ENCODE assay signal across 23 cellular contexts in the genomic region with DNA sequence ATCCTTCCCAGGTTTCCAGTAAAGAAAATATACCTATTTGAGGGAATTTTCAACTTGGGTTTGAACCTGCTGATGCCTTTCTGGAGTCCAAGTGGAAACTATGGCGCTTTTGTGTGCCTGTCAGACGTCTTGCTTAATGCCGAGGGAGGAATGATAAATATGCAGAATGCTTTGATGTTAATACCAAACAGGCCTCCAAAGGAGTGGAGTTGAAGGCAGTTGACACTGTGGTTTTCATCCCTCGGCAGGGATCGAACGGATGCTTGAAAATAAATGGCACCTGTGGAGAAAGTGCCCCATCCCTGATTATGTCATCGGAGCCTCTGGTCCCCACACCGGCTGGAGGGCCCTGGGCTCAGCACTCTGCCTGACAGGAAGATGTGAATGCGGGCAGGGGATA.
DNase-seq lines count a peak whose midpoint lies in the region; ATAC-seq, FAIRE-seq and TF ChIP-seq lines count a peak whose summit lies in the region.
"Had no signal": no experiment of that assay in that cellular context is flagged by ENCODE, and none has a peak within 500 bp of the region (broad histone marks: within the 10 kb centered on the region; RNA-seq: fewer than 3 reads in every experiment).

No MANE protein-coding gene starts in this region.

- H2AK5ac ChIP-seq in mesendoderm (ENCODE audit: low read length), result no peak overlapping the region

- TF ChIP-seq EP300 in HepG2 (IDR thresholded peaks at IDR 0.05; ENCODE audit: low read depth in 2 of 2, low read length in 2 of 2), result no peak
- no peak for TF ChIP-seq EP300 in HepG2 (CRISPR knock-in tag; IDR thresholded peaks at IDR 0.05; ENCODE audit: borderline replicate concordance)

- TF ChIP-seq CTCF in HepG2 (CRISPR knock-in tag; IDR thresholded peaks at IDR 0.05), result no peak
- no peak for TF ChIP-seq CTCF in right lobe of liver (IDR thresholded peaks at IDR 0.05)
- TF ChIP-seq CTCF in GM13977 (IDR thresholded peaks at IDR 0.05; ENCODE audit: extremely low read depth, insufficient read depth, missing control alignments), result no peak

- H3K27ac ChIP-seq in HepG2 (ENCODE audit: extremely low read length, insufficient read depth, low read length), result no peak overlapping the region
- no peak overlapping the region for H3K27ac ChIP-seq in right lobe of liver
- H3K27ac ChIP-seq in mesendoderm (ENCODE audit: low read depth, low read length), result no peak overlapping the region
- H3K27ac ChIP-seq: PC-9, SK-N-MC had no signal

- H3K4me1 ChIP-seq in HepG2 (ENCODE audit: insufficient read depth, low read length), result no peaks in the 10 kb centered on the region
- no peaks in the 10 kb centered on the region for H3K4me1 ChIP-seq in right lobe of liver
- H3K4me1 ChIP-seq in mesendoderm (ENCODE audit: control insufficient read depth, low read depth, low read length), result peaks cover 3% of the 10 kb centered on the region

- H3K56ac ChIP-seq in mesendoderm (ENCODE audit: low read length), result no peak overlapping the region

- H3K4me3 ChIP-seq in HepG2 (replicated peaks in 1 of 3; ENCODE audit: insufficient read depth in 1 of 3, low read depth in 2 of 3, low read length in 3 of 3) (no peak overlapping the region), right lobe of liver (no peak overlapping the region), mesendoderm (ENCODE audit: low read length) (no peak overlapping the region)
- H3K4me3 ChIP-seq: GM12878, K562, PC-9, SK-N-MC had no signal

- TF ChIP-seq RAD21 in HepG2 (CRISPR knock-in tag; IDR thresholded peaks at IDR 0.05), result no peak

- H3K36me3 ChIP-seq in HepG2 (replicated peaks in 1 of 2; ENCODE audit: control insufficient read depth in 1 of 2, insufficient read depth in 2 of 2, low read length in 2 of 2) (no peaks in the 10 kb centered on the region), right lobe of liver (no peaks in the 10 kb centered on the region), mesendoderm (ENCODE audit: control insufficient read depth, insufficient read depth, low read length) (no peaks in the 10 kb centered on the region)

- no peak overlapping the region for H4K8ac ChIP-seq in mesendoderm (ENCODE audit: low read depth, low read length)

- H3K9me3 ChIP-seq in HepG2 (ENCODE audit: low read length) (no peaks in the 10 kb centered on the region), right lobe of liver (no peaks in the 10 kb centered on the region)

- FAIRE-seq in HepG2 (lab: Jason Lieb, UNC) (no peak), GM19239 (lab: Jason Lieb, UNC) (no peak)
- FAIRE-seq: GM12878, K562 had no signal

- H3K23ac ChIP-seq in mesendoderm (ENCODE audit: low read length), result no peak overlapping the region

- H3K9ac ChIP-seq in HepG2 (ENCODE audit: insufficient read depth, low read depth, low read length) (no peak overlapping the region), mesendoderm (ENCODE audit: low read length) (no peak overlapping the region)

- intact Hi-C loops in HepG2 (cut with micrococcal nuclease; ENCODE audit: unreplicated experiment), result no loop called here
- intact Hi-C loops in right lobe of liver (cut with DNase I), result no loop called here

- no peak overlapping the region for H2BK15ac ChIP-seq in mesendoderm (replicated peaks; ENCODE audit: low read depth)

- no peak for TF ChIP-seq POLR2A in HepG2 (IDR thresholded peaks at IDR 0.05; ENCODE audit: insufficient read depth in 1 of 2, low read depth in 2 of 2, low read length in 2 of 2)
- no peak for TF ChIP-seq POLR2A in right lobe of liver (IDR thresholded peaks at IDR 0.05)

- CTCF ChIA-PET in HepG2 (lab: Yijun Ruan, JAX; ENCODE audit: low intra/inter-chr PET ratio, low total read pairs), result no interaction called here

- in situ Hi-C loops in HepG2 (cut with HindIII; ENCODE audit: extremely low pct_ligation_motif_present, low pct_unique_long_range_greater_than_20kb) (no loop called here), SK-MEL-5 (cut with HindIII; ENCODE audit: low pct_unique_long_range_greater_than_20kb, low sequenced_read_pairs) (no loop called here), GM13977 (cut with MboI; ENCODE audit: low pct_unique_long_range_greater_than_20kb, low sequenced_read_pairs, unreplicated experiment) (no loop called here)

- BruUV-seq in HepG2 (replicated peaks; lab: Mats Ljungman, UMichigan), result no TSS peak

- H3K4ac ChIP-seq in mesendoderm (ENCODE audit: low read depth, low read length), result no peak overlapping the region

- DNase-seq in HepG2 (ENCODE audit: low spot score) (peak; percentile 41), right lobe of liver (no peak), SK-MEL-5 (ENCODE audit: low read depth, low spot score) (peak; percentile 14), mesendoderm (peak; percentile 26), GM19239 (ENCODE audit: insufficient read length, low spot score) (no peak), GM13977 (ENCODE audit: low spot score) (no peak)
- DNase-seq: CD4-positive, alpha-beta T cell; COR-L47; DMS79 treated with DMSO at 0.1 percent for 48 hours; MM.1S; NCI-H1048; NCI-H1417 treated with DMSO at 0.1 percent for 48 hours; NCI-H1930; NCI-H2227 treated with DMSO at 0.1 percent for 48 hours; NCI-H510A treated with DMSO at 0.1 percent for 48 hours; NCI-H748 treated with DMSO at 0.1 percent for 48 hours; PC-9; RPMI8226; SHP77 had no signal

- no peak overlapping the region for H2BK5ac ChIP-seq in mesendoderm (ENCODE audit: low read length)

- POLR2A ChIA-PET in HepG2 (lab: Yijun Ruan, JAX), result no interaction called here

- ATAC-seq in HepG2 (no peak), right lobe of liver (no peak), GM18870 (IDR thresholded peaks at IDR 0.05; ENCODE audit: unreplicated experiment) (no peak)
- ATAC-seq: GM12878, K562 had no signal

- no peak overlapping the region for H3K18ac ChIP-seq in mesendoderm (ENCODE audit: low read length)

- WGBS in HepG2 (ENCODE audit: low lambda C conversion rate), result 4% methylated on average over 9 of the region's 9 CpGs
- 52% methylated on average over 8 of the region's 9 CpGs for WGBS in right lobe of liver (ENCODE audit: insufficient coverage, low coverage, low lambda C conversion rate, missing lambda C conversion rate)
- no CpG with 5 or more reads among the region's 9 CpGs for WGBS in mesendoderm (ENCODE audit: extremely low coverage, insufficient coverage, low lambda C conversion rate)

- H3K79me1 ChIP-seq in mesendoderm (ENCODE audit: low read length), result no peaks in the 10 kb centered on the region

- no peak overlapping the region for H2BK120ac ChIP-seq in mesendoderm (ENCODE audit: low read depth, low read length)

- H3K27me3 ChIP-seq in HepG2 (ENCODE audit: control insufficient read depth in 1 of 2, insufficient read depth in 2 of 2, low read length in 2 of 2) (peaks cover 0 to 5% of the 10 kb centered on the region in 2 experiments; a peak in 2 of 5 replicates), right lobe of liver (no peaks in the 10 kb centered on the region), mesendoderm (ENCODE audit: insufficient read depth, low read length, poor library complexity) (no peaks in the 10 kb centered on the region)

- H4K20me1 ChIP-seq in HepG2 (ENCODE audit: insufficient read depth, low read length), result no peaks in the 10 kb centered on the region

- no peaks in the 10 kb centered on the region for H3K79me2 ChIP-seq in HepG2 (ENCODE audit: insufficient read depth, low read length)
- H3K79me2 ChIP-seq in mesendoderm (ENCODE audit: control insufficient read depth, insufficient read depth, low read length), result no peaks in the 10 kb centered on the region

- no peak overlapping the region for H2AFZ ChIP-seq in HepG2 (ENCODE audit: low read length)
- H2AFZ ChIP-seq: PC-9 had no signal

- no peak overlapping the region for H3K4me2 ChIP-seq in HepG2 (ENCODE audit: low read depth, low read length)
- H3K4me2 ChIP-seq in mesendoderm (ENCODE audit: low read length), result no peak overlapping the region
- H3K4me2 ChIP-seq: PC-9 had no signal

- no peak overlapping the region for H4K5ac ChIP-seq in mesendoderm (ENCODE audit: low read length)

TF ChIP-seq in HepG2, 621 proteins besides CTCF, POLR2A, EP300 and RAD21:
- TF ChIP-seq ZNF772 (CRISPR knock-in tag; IDR thresholded peaks at IDR 0.05) (no peak), TEAD3 (CRISPR knock-in tag; optimal IDR thresholded peaks at IDR 0.05; ENCODE audit: borderline replicate concordance) (peak; percentile 13), ZSCAN22 (CRISPR knock-in tag; IDR thresholded peaks at IDR 0.05) (no peak), TCF7 (IDR thresholded peaks at IDR 0.05; ENCODE audit: low read depth) (peak; percentile 37), NFYC (CRISPR knock-in tag; IDR thresholded peaks at IDR 0.05) (no peak), SYNCRIP (IDR thresholded peaks at IDR 0.05; ENCODE audit: insufficient read depth, low read depth, low read length) (no peak), ZNF432 (CRISPR knock-in tag; IDR thresholded peaks at IDR 0.05; ENCODE audit: borderline replicate concordance) (no peak), CBX5 (CRISPR knock-in tag; IDR thresholded peaks at IDR 0.05; ENCODE audit: borderline replicate concordance) (no peak)
- TF ChIP-seq, protein P1, sequence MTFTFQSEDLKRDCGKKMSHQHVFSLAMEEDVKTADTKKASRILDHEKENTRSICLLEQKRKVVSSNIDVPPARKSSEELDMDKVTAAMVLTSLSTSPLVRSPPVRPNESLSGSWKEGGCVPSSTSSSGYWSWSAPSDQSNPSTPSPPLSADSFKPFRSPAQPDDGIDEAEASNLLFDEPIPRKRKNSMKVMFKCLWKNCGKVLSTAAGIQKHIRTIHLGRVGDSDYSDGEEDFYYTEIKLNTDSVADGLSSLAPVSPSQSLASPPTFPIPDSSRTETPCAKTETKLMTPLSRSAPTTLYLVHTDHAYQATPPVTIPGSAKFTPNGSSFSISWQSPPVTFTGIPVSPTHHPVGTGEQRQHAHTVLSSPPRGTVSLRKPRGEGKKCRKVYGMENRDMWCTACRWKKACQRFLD (CRISPR knock-in tag; IDR thresholded peaks at IDR 0.05; ENCODE audit: borderline replicate concordance), result no peak
TF ChIP-seq in HepG2: peak in this region for 2.

Comparison
In these comparisons a context has a peak if more than half of its experiments do, and no peak if none do; other contexts are left out.
1. DNase-seq: peak in HepG2 (single experiment), SK-MEL-5 (single experiment) and mesendoderm (single experiment); none in right lobe of liver (0 of 3), GM19239 (single experiment) and GM13977 (single experiment).